Comparison of ENCODE assay signal across 22 cellular contexts in the genomic region with DNA sequence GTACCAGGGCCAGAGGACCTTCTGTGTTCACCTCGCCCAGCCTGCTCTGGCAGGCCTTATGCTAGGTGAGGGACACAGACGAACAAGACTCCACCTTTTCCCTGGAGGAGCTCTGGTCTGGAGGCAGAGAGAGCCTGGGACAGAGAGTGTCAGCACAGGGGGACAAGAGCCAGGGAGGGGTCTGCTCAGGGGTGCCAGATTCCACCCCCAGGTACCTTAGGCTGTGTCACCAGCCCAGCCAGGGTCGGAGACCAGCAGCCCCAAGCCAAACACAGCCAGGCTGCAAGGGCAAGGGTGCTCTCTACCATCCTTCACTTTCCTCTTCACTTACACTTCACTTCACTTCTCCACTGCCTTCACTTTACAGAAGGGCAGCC.
DNase-seq lines count a peak whose midpoint lies in the region; ATAC-seq lines count a peak whose summit lies in the region.
"Had no signal": no experiment of that assay in that cellular context is flagged by ENCODE, and none has a peak within 500 bp of the region (broad histone marks: within the 10 kb centered on the region; RNA-seq: fewer than 3 reads in every experiment).

No MANE protein-coding gene starts in this region.

- no peak for ATAC-seq in stimulated activated effector memory CD8-positive, alpha-beta T cell treated with anti-CD3 and anti-CD28 coated beads, Interleukin-12 subunit alpha, Interleukin-12 subunit beta, amount 100 ng/mL, for 72 hours
- ATAC-seq: activated naive CD4-positive, alpha-beta T cell treated with anti-CD3 and anti-CD28 coated beads, Interleukin-2, amount 50 U/mL, for 72 hours; WTC11 had no signal

- H3K27ac Mint-ChIP-seq in activated T-cell treated with anti-CD3 and anti-CD28 coated beads, Interleukin-2, amount 50 U/mL, for 24 hours = no peak overlapping the region
- peak overlapping the region; percentile 74 for H3K27ac Mint-ChIP-seq in stimulated activated effector memory CD8-positive, alpha-beta T cell treated with anti-CD3 and anti-CD28 coated beads, Interleukin-12 subunit alpha, Interleukin-12 subunit beta, amount 100 ng/mL, for 72 hours
- H3K27ac Mint-ChIP-seq: neural progenitor cell, WTC11 had no signal

- H3K36me3 Mint-ChIP-seq in activated T-cell treated with anti-CD3 and anti-CD28 coated beads, Interleukin-2, amount 50 U/mL, for 24 hours (ENCODE audit: low read depth) = peaks cover 3% of the 10 kb centered on the region
- peaks cover 21% of the 10 kb centered on the region for H3K36me3 Mint-ChIP-seq in stimulated activated effector memory CD8-positive, alpha-beta T cell treated with anti-CD3 and anti-CD28 coated beads, Interleukin-12 subunit alpha, Interleukin-12 subunit beta, amount 100 ng/mL, for 72 hours
- H3K36me3 Mint-ChIP-seq: neural progenitor cell, WTC11 had no signal

- H3K4me3 Mint-ChIP-seq in activated T-cell treated with anti-CD3 and anti-CD28 coated beads, Interleukin-2, amount 50 U/mL, for 24 hours = no peak overlapping the region
- no peak overlapping the region for H3K4me3 Mint-ChIP-seq in stimulated activated effector memory CD8-positive, alpha-beta T cell treated with anti-CD3 and anti-CD28 coated beads, Interleukin-12 subunit alpha, Interleukin-12 subunit beta, amount 100 ng/mL, for 72 hours
- H3K4me3 Mint-ChIP-seq: neural progenitor cell, WTC11 had no signal

- H3K4me1 Mint-ChIP-seq in activated T-cell treated with anti-CD3 and anti-CD28 coated beads, Interleukin-2, amount 50 U/mL, for 24 hours (ENCODE audit: low read depth) = peaks cover 11% of the 10 kb centered on the region
- H3K4me1 Mint-ChIP-seq in stimulated activated effector memory CD8-positive, alpha-beta T cell treated with anti-CD3 and anti-CD28 coated beads, Interleukin-12 subunit alpha, Interleukin-12 subunit beta, amount 100 ng/mL, for 72 hours = peaks cover 40% of the 10 kb centered on the region

- DNase-seq in activated T-cell treated with anti-CD3 and anti-CD28 coated beads, Interleukin-2, amount 50 U/mL, for 24 hours = peak; percentile 14
- no peak for DNase-seq in activated T-cell treated with anti-CD3 and anti-CD28 coated beads, Interleukin-2, amount 50 U/mL, for 1 hour
- DNase-seq in ELF-1 (ENCODE audit: low read depth, low spot score) = peak; percentile 1
- peak; percentile 29 for DNase-seq in ecto neural progenitor cell (ENCODE audit: low spot score)
- DNase-seq in stimulated activated effector memory CD8-positive, alpha-beta T cell treated with anti-CD3 and anti-CD28 coated beads, Interleukin-12 subunit alpha, Interleukin-12 subunit beta, amount 100 ng/mL, for 72 hours (ENCODE audit: low spot score in 2 of 2) = no peak
- DNase-seq in NCI-H748 (lab: John Stamatoyannopoulos, UW; ENCODE audit: unreplicated experiment) = no peak
- no peak for DNase-seq in NCI-H2196 treated with DMSO at 0.1 percent for 48 hours (lab: John Stamatoyannopoulos, UW; ENCODE audit: unreplicated experiment)
- DNase-seq in UCSD-AML1 (lab: John Stamatoyannopoulos, UW; ENCODE audit: unreplicated experiment) = no peak
- DNase-seq: BE2C; foreskin melanocyte; NCI-H1092; NCI-H1694 treated with DMSO at 0.1 percent for 48 hours; NCI-H2171 treated with DMSO at 0.1 percent for 48 hours; NCI-H524 treated with DMSO at 0.1 percent for 48 hours; PC-9; Right ventricle myocardium superior; stimulated activated CD4-positive, alpha-beta T cell treated with anti-CD3 and anti-CD28 coated beads, Interleukin-15, amount 100 ng/mL, for 24 hours; T-helper 9 cell; transverse colon had no signal

- H3K27me3 Mint-ChIP-seq in activated T-cell treated with anti-CD3 and anti-CD28 coated beads, Interleukin-2, amount 50 U/mL, for 24 hours = no peaks in the 10 kb centered on the region

- H3K9me3 Mint-ChIP-seq in activated T-cell treated with anti-CD3 and anti-CD28 coated beads, Interleukin-2, amount 50 U/mL, for 24 hours = no peaks in the 10 kb centered on the region
- H3K9me3 Mint-ChIP-seq in stimulated activated effector memory CD8-positive, alpha-beta T cell treated with anti-CD3 and anti-CD28 coated beads, Interleukin-12 subunit alpha, Interleukin-12 subunit beta, amount 100 ng/mL, for 72 hours = no peaks in the 10 kb centered on the region
- H3K9me3 Mint-ChIP-seq: activated naive CD4-positive, alpha-beta T cell treated with anti-CD3 and anti-CD28 coated beads, Interleukin-2, amount 50 U/mL, for 72 hours; neural progenitor cell; WTC11 had no signal

Comparison
In these comparisons a context has a peak if more than half of its experiments do, and no peak if none do; other contexts are left out.
1. DNase-seq: peak in activated T-cell treated with anti-CD3 and anti-CD28 coated beads, Interleukin-2, amount 50 U/mL, for 24 hours (single experiment), ELF-1 (single experiment) and ecto neural progenitor cell (single experiment); none in activated T-cell treated with anti-CD3 and anti-CD28 coated beads, Interleukin-2, amount 50 U/mL, for 1 hour (single experiment), stimulated activated effector memory CD8-positive, alpha-beta T cell treated with anti-CD3 and anti-CD28 coated beads, Interleukin-12 subunit alpha, Interleukin-12 subunit beta, amount 100 ng/mL, for 72 hours (0 of 2), NCI-H748 (single experiment), NCI-H2196 treated with DMSO at 0.1 percent for 48 hours (single experiment) and UCSD-AML1 (single experiment).